Comparison of ENCODE assay signal across 20 cellular contexts in genomic region chr7:2569421-2569820, GRCh38.
"Had no signal": no experiment of that assay in that cellular context is flagged by ENCODE, and none has a peak within 500 bp of the region (broad histone marks: within the 10 kb centered on the region; RNA-seq: fewer than 3 reads in every experiment).

No MANE protein-coding gene starts in this region.

- H3K9me3 ChIP-seq: MG63, SK-N-SH had no signal

- H3K4me3 ChIP-seq: MG63 had no signal

- H3K9ac ChIP-seq: SK-N-SH had no signal

- H3K4me2 ChIP-seq: SK-N-SH had no signal

- DNase-seq: IMR-90, Karpas-422, KG1, MG63, NCI-H1092, NCI-H1105 treated with DMSO at 0.1 percent for 48 hours, NCI-H1417 treated with DMSO at 0.1 percent for 48 hours, NCI-H146, NCI-H1694 treated with DMSO at 0.1 percent for 48 hours, NCI-H1930, NCI-H2081, NCI-H2107, NCI-H2227 treated with DMSO at 0.1 percent for 48 hours, NCI-H526, NCI-H748 treated with DMSO at 0.1 percent for 48 hours, PC-3, SHP77, SK-N-SH had no signal

- H3K27ac ChIP-seq: RWPE1 had no signal

- FAIRE-seq: HepG2 had no signal

- H3K27me3 ChIP-seq: MG63 had no signal
